In the genomic region with DNA sequence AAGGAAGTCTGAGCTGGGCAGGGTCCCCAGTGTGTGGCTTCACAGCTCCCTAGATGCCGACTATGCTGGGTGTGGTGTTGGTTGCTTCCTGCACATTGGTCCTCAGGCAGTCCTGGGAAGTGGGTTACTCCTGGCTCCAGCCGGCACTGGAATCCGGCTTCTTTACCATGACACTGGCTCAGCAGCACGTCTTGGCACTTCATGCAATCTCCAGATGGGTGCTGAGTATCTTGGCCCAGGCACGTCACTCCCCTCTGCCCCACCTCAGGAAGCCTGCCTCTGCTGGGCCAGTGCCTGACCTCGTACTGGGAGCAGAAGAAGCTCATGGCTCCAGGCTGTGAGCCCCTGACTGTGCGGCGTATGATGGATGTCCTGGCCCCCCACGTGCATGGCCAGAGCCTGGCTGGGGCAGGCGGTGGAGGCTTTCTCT, we compare ENCODE assay signal across 15 cellular contexts. TPM values are rescaled to one million over a fixed set of nuclear protein-coding genes. Genes with fewer than 3 reads are reported as not detected.
DNase-seq lines count a peak whose midpoint lies in the region; ATAC-seq, FAIRE-seq and TF ChIP-seq lines count a peak whose summit lies in the region.
"Had no signal": no experiment of that assay in that cellular context is flagged by ENCODE, and none has a peak within 500 bp of the region (broad histone marks: within the 10 kb centered on the region; RNA-seq: fewer than 3 reads in every experiment).

No MANE protein-coding gene starts in this region.

- H2BK12ac ChIP-seq in mesenchymal stem cell (ENCODE audit: low read length in 2 of 2), result no peak overlapping the region

- no peak overlapping the region for H3K4me3 Mint-ChIP-seq in CD8-positive, alpha-beta T cell
- H3K4me3 Mint-ChIP-seq in effector memory CD8-positive, alpha-beta T cell, result no peak overlapping the region

- intact Hi-C loops in CD8-positive, alpha-beta T cell (cut with DNase I, micrococcal nuclease), result no loop called here
- intact Hi-C loops in posterior vena cava (cut with DNase I), result no loop called here

- H3K36me3 Mint-ChIP-seq in CD8-positive, alpha-beta T cell, result peaks cover 62% of the 10 kb centered on the region
- peaks cover 16% of the 10 kb centered on the region for H3K36me3 Mint-ChIP-seq in effector memory CD8-positive, alpha-beta T cell (ENCODE audit: insufficient read depth)

- ATAC-seq in CD8-positive, alpha-beta T cell, result no peak
- no peak for ATAC-seq in effector memory CD8-positive, alpha-beta T cell (replicated peaks)
- ATAC-seq in HG03039 (IDR thresholded peaks at IDR 0.05; ENCODE audit: unreplicated experiment), result no peak

- DNase-seq in CD8-positive, alpha-beta T cell, result no peak
- DNase-seq in HTR-8/SVneo (ENCODE audit: insufficient read length, low spot score) (no peak), keratinocyte (ENCODE audit: low read depth, low spot score) (no peak), mesenchymal stem cell (no peak), NCI-H345 (lab: John Stamatoyannopoulos, UW) (no peak), posterior vena cava (ENCODE audit: low spot score) (no peak)
- no peak for DNase-seq in effector memory CD8-positive, alpha-beta T cell
- DNase-seq: activated CD4-positive, alpha-beta T cell treated with anti-CD3 and anti-CD28 coated beads for 4 hours; activated gamma-delta T cell; EL; OCI-M1 had no signal

- H3K27me3 Mint-ChIP-seq in CD8-positive, alpha-beta T cell (ENCODE audit: low read depth), result no peaks in the 10 kb centered on the region
- H3K27me3 Mint-ChIP-seq in effector memory CD8-positive, alpha-beta T cell, result no peaks in the 10 kb centered on the region

- H3K79me2 ChIP-seq in keratinocyte (ENCODE audit: control insufficient read depth, insufficient read depth, low read length), result no peaks in the 10 kb centered on the region

- H3K9me1 ChIP-seq in keratinocyte (ENCODE audit: control insufficient read depth, extremely low read depth, insufficient read depth, low read length), result no peaks in the 10 kb centered on the region

- peaks cover 2% of the 10 kb centered on the region for H3K4me1 Mint-ChIP-seq in CD8-positive, alpha-beta T cell (ENCODE audit: low read depth)
- peaks cover 7 to 11% of the 10 kb centered on the region in 2 donors for H3K4me1 Mint-ChIP-seq in effector memory CD8-positive, alpha-beta T cell (ENCODE audit: low read depth in 2 of 2)

- H3K4me3 ChIP-seq in CD8-positive, alpha-beta T cell (ENCODE audit: low read depth, low read length), result no peak overlapping the region
- no peak overlapping the region for H3K4me3 ChIP-seq in keratinocyte (ENCODE audit: control insufficient read depth in 2 of 3, extremely low read depth in 1 of 3, insufficient read depth in 2 of 3, low read depth in 1 of 3, low read length in 3 of 3)
- H3K4me3 ChIP-seq in mesenchymal stem cell (ENCODE audit: insufficient read depth in 1 of 2, low read depth in 1 of 2, low read length in 2 of 2), result no peak overlapping the region
- H3K4me3 ChIP-seq: BLaER1 treated with 17β-estradiol and CSF1 and Interleukin-3, amounts not matched to agents 10 nM and 100 nM; right lobe of liver had no signal

- H3K9ac ChIP-seq in keratinocyte (ENCODE audit: control insufficient read depth, extremely low read depth, insufficient read depth, low read length), result no peak overlapping the region
- H3K9ac ChIP-seq in mesenchymal stem cell (ENCODE audit: low read length), result no peak overlapping the region

- H2BK120ac ChIP-seq in mesenchymal stem cell (ENCODE audit: low read depth, low read length), result no peak overlapping the region

- no peak overlapping the region for H3K18ac ChIP-seq in mesenchymal stem cell (ENCODE audit: low read depth in 1 of 2, low read length in 2 of 2)

- H3K9me3 ChIP-seq in CD8-positive, alpha-beta T cell (ENCODE audit: low read length), result no peaks in the 10 kb centered on the region
- H3K9me3 ChIP-seq in keratinocyte (ENCODE audit: control insufficient read depth, low read depth, low read length), result no peaks in the 10 kb centered on the region
- H3K9me3 ChIP-seq in mesenchymal stem cell (ENCODE audit: control insufficient read depth, low read length), result no peaks in the 10 kb centered on the region
- H3K9me3 ChIP-seq: BLaER1 treated with 17β-estradiol and CSF1 and Interleukin-3, amounts not matched to agents 10 nM and 100 nM; right lobe of liver had no signal

- 90% methylated on average over 10 of the region's 10 CpGs for WGBS in mesenchymal stem cell

- H4K8ac ChIP-seq in mesenchymal stem cell (ENCODE audit: low read length), result no peak overlapping the region

- no peaks in the 10 kb centered on the region for H3K9me3 Mint-ChIP-seq in CD8-positive, alpha-beta T cell
- H3K9me3 Mint-ChIP-seq in effector memory CD8-positive, alpha-beta T cell, result no peaks in the 10 kb centered on the region

- H4K20me1 ChIP-seq in keratinocyte (ENCODE audit: control insufficient read depth, extremely low read depth, insufficient read depth, low read length), result no peaks in the 10 kb centered on the region

- POLR2A ChIA-PET in CD8-positive, alpha-beta T cell (lab: Charles Lee), result interaction anchor here (1.0 kb wide), 1 partner anchor 41 kb away, joined by 3 read pairs; no protein-coding TSS in a partner anchor

- no peaks in the 10 kb centered on the region for H3K79me1 ChIP-seq in mesenchymal stem cell (replicated peaks; ENCODE audit: low read length, poor library complexity, severe bottlenecking)

- no peak overlapping the region for H2AK5ac ChIP-seq in mesenchymal stem cell (ENCODE audit: low read length, severe bottlenecking)

- dilution Hi-C loops in keratinocyte (cut with MboI; ENCODE audit: extremely low pct_ligation_motif_present, low sequenced_read_pairs), result no loop called here

- H2BK5ac ChIP-seq in mesenchymal stem cell (ENCODE audit: low read depth, low read length, poor library complexity, severe bottlenecking), result no peak overlapping the region

- H3K4me1 ChIP-seq in CD8-positive, alpha-beta T cell (ENCODE audit: insufficient read depth, low read length), result peaks cover 4% of the 10 kb centered on the region
- peaks cover 66% of the 10 kb centered on the region for H3K4me1 ChIP-seq in keratinocyte (ENCODE audit: control insufficient read depth, extremely low read depth, insufficient read depth, low read length)
- H3K4me1 ChIP-seq in mesenchymal stem cell (ENCODE audit: control insufficient read depth, insufficient read depth, low read depth, low read length), result peaks cover 45% of the 10 kb centered on the region
- H3K4me1 ChIP-seq: right lobe of liver had no signal

- TF ChIP-seq CTCF in CD8-positive, alpha-beta T cell (IDR thresholded peaks at IDR 0.05), result no peak
- no peak for TF ChIP-seq CTCF in keratinocyte (optimal IDR thresholded peaks at IDR 0.05 in 1 of 3, IDR thresholded peaks at IDR 0.05 in 1 of 3, conservative IDR thresholded peaks at IDR 0.05 in 1 of 3; ENCODE audit: extremely low read depth in 1 of 3, insufficient read depth in 2 of 3, low read length in 3 of 3)

- no peak overlapping the region for H2BK15ac ChIP-seq in mesenchymal stem cell (ENCODE audit: low read depth, poor library complexity, severe bottlenecking)

- peaks cover 43% of the 10 kb centered on the region for H3K36me3 ChIP-seq in CD8-positive, alpha-beta T cell (ENCODE audit: insufficient read depth, low read length)
- H3K36me3 ChIP-seq in keratinocyte (ENCODE audit: control insufficient read depth in 2 of 2, extremely low read depth in 1 of 2, insufficient read depth in 2 of 2, low read length in 2 of 2) (peaks cover 14 to 25% of the 10 kb centered on the region in 2 experiments), mesenchymal stem cell (ENCODE audit: control insufficient read depth in 1 of 2, insufficient read depth in 2 of 2, low read depth in 1 of 2, low read length in 2 of 2) (peaks cover 51 to 68% of the 10 kb centered on the region in 2 experiments)

- no peak overlapping the region for H2AFZ ChIP-seq in keratinocyte (ENCODE audit: control insufficient read depth, low read length)
- H2AFZ ChIP-seq in mesenchymal stem cell (ENCODE audit: low read depth, low read length), result no peak overlapping the region

- H3K4me2 ChIP-seq in keratinocyte (ENCODE audit: control insufficient read depth, extremely low read depth, insufficient read depth, low read depth, low read length) (no peak overlapping the region), mesenchymal stem cell (ENCODE audit: low read length, poor library complexity, severe bottlenecking) (no peak overlapping the region)

- CTCF ChIA-PET in CD8-positive, alpha-beta T cell (lab: Charles Lee), result interaction anchor here (1.3 kb wide), 1 partner anchor 84 kb away, joined by 4 read pairs; no protein-coding TSS in a partner anchor

- no peak overlapping the region for H4K91ac ChIP-seq in mesenchymal stem cell (ENCODE audit: low read length)

- no peaks in the 10 kb centered on the region for H3K27me3 ChIP-seq in CD8-positive, alpha-beta T cell (ENCODE audit: insufficient read depth, low read length)
- no peaks in the 10 kb centered on the region for H3K27me3 ChIP-seq in keratinocyte (ENCODE audit: control insufficient read depth, extremely low read depth, insufficient read depth, low read length)
- H3K27me3 ChIP-seq in mesenchymal stem cell (ENCODE audit: control insufficient read depth in 1 of 2, insufficient read depth in 1 of 2, low read length in 2 of 2), result no peaks in the 10 kb centered on the region
- H3K27me3 ChIP-seq: BLaER1 treated with 17β-estradiol and CSF1 and Interleukin-3, amounts not matched to agents 10 nM and 100 nM; right lobe of liver had no signal

- H3K27ac Mint-ChIP-seq in CD8-positive, alpha-beta T cell, result peak overlapping the region; percentile 60
- H3K27ac Mint-ChIP-seq in effector memory CD8-positive, alpha-beta T cell, result peak overlapping the region; percentile 71 to 89

- H3K27ac ChIP-seq in CD8-positive, alpha-beta T cell (ENCODE audit: low read depth, low read length), result no peak overlapping the region
- no peak overlapping the region for H3K27ac ChIP-seq in keratinocyte (ENCODE audit: control insufficient read depth, insufficient read depth, low read length)
- no peak overlapping the region for H3K27ac ChIP-seq in mesenchymal stem cell (ENCODE audit: low read length, poor library complexity, severe bottlenecking)
- H3K27ac ChIP-seq: BLaER1 treated with 17β-estradiol and CSF1 and Interleukin-3, amounts not matched to agents 10 nM and 100 nM; right lobe of liver had no signal

- no peak overlapping the region for H3K4ac ChIP-seq in mesenchymal stem cell (ENCODE audit: low read depth in 1 of 2, low read length in 2 of 2)

- H3K14ac ChIP-seq in mesenchymal stem cell (ENCODE audit: low read length in 2 of 2), result no peak overlapping the region

- H3K23ac ChIP-seq in mesenchymal stem cell (ENCODE audit: low read length in 2 of 2), result no peak overlapping the region

- FAIRE-seq in HTR-8/SVneo (lab: Jason Lieb, UNC) (peak; percentile 79), keratinocyte (lab: Jason Lieb, UNC) (peak; percentile 96)
- FAIRE-seq: GM19239 had no signal

RNA-seq across cellular contexts. Expression of a gene that starts 24.5 kb away (rescaled TPM):
- 10 to 100 TPM; 17.8 to 18.2 TPM for total RNA-seq in CD8-positive, alpha-beta T cell
- 5.5 to 10.7 TPM (median 6.5 TPM) in 3 replicates for polyA plus RNA-seq in keratinocyte
- 3.0 TPM for polyA plus RNA-seq in keratinocyte (2011; ENCODE audit: low read depth)
- 3.1 and 5.9 TPM in 2 replicates for polyA plus RNA-seq in keratinocyte (2011; cell fraction: cytosol; rRNA removed)
- 26.0 and 31.1 TPM in 2 replicates for polyA plus RNA-seq in keratinocyte (2011; cell fraction: nucleus; rRNA removed)
- polyA plus RNA-seq in keratinocyte (2012; ENCODE audit: low replicate concordance), result 5.8 and 7.6 TPM in 2 replicates
- polyA minus RNA-seq in keratinocyte, result 9.2 to 21.3 TPM (median 14.8 TPM) in 3 replicates
- polyA minus RNA-seq in keratinocyte (2011; cell fraction: cytosol; rRNA and poly(A)+ RNA removed), result 8.6 TPM
- 13.3 and 14.0 TPM in 2 replicates for polyA minus RNA-seq in keratinocyte (2011; cell fraction: nucleus; rRNA and poly(A)+ RNA removed)
- polyA plus RNA-seq in mesenchymal stem cell (2013, experiment 1 of 2), result 3.7 TPM
- polyA plus RNA-seq in mesenchymal stem cell (2013, experiment 2 of 2), result 3.7 TPM
- 10 to 100 TPM; 10.7 to 11.0 TPM for total RNA-seq in posterior vena cava

RNA-seq across cellular contexts. Expression of a gene that starts 40.0 kb away (rescaled TPM):
- total RNA-seq in CD8-positive, alpha-beta T cell, result 1 to 10 TPM; 5.6 to 6.1 TPM
- 4.0 to 6.0 TPM (median 4.1 TPM) in 3 replicates for polyA plus RNA-seq in keratinocyte
- polyA plus RNA-seq in keratinocyte (2011; ENCODE audit: low read depth), result 0.35 TPM
- 3.3 and 5.4 TPM in 2 replicates for polyA plus RNA-seq in keratinocyte (2011; cell fraction: cytosol; rRNA removed)
- 7.8 and 12.7 TPM in 2 replicates for polyA plus RNA-seq in keratinocyte (2011; cell fraction: nucleus; rRNA removed)
- 1.7 and 9.0 TPM in 2 replicates for polyA plus RNA-seq in keratinocyte (2012; ENCODE audit: low replicate concordance)
- 12.7 to 27.7 TPM (median 16.2 TPM) in 3 replicates for polyA minus RNA-seq in keratinocyte
- 15.5 TPM for polyA minus RNA-seq in keratinocyte (2011; cell fraction: cytosol; rRNA and poly(A)+ RNA removed)
- 15.7 and 17.3 TPM in 2 replicates for polyA minus RNA-seq in keratinocyte (2011; cell fraction: nucleus; rRNA and poly(A)+ RNA removed)
- 52.5 TPM for polyA plus RNA-seq in mesenchymal stem cell (2013, experiment 1 of 2)
- 48.9 TPM for polyA plus RNA-seq in mesenchymal stem cell (2013, experiment 2 of 2)
- total RNA-seq in posterior vena cava, result 10 to 100 TPM; 27.7 to 29.4 TPM

RNA-seq across cellular contexts. Expression of a gene that starts 44.4 kb away (rescaled TPM):
- 10 to 100 TPM; 19.7 to 21.0 TPM for total RNA-seq in CD8-positive, alpha-beta T cell
- 36.8 to 38.9 TPM (median 38.4 TPM) in 3 replicates for polyA plus RNA-seq in keratinocyte
- polyA plus RNA-seq in keratinocyte (2011; ENCODE audit: low read depth), result 19.3 TPM
- polyA plus RNA-seq in keratinocyte (2011; cell fraction: cytosol; rRNA removed), result 25.9 and 26.4 TPM in 2 replicates
- 47.5 and 54.9 TPM in 2 replicates for polyA plus RNA-seq in keratinocyte (2011; cell fraction: nucleus; rRNA removed)
- polyA plus RNA-seq in keratinocyte (2012; ENCODE audit: low replicate concordance), result 27.6 and 34.8 TPM in 2 replicates
- 38.4 to 48.8 TPM (median 42.5 TPM) in 3 replicates for polyA minus RNA-seq in keratinocyte
- 35.5 TPM for polyA minus RNA-seq in keratinocyte (2011; cell fraction: cytosol; rRNA and poly(A)+ RNA removed)
- polyA minus RNA-seq in keratinocyte (2011; cell fraction: nucleus; rRNA and poly(A)+ RNA removed), result 21.7 and 26.7 TPM in 2 replicates
- polyA plus RNA-seq in mesenchymal stem cell (2013, experiment 1 of 2), result 31.1 TPM
- polyA plus RNA-seq in mesenchymal stem cell (2013, experiment 2 of 2), result 32.7 TPM
- 10 to 100 TPM; 29.3 to 39.1 TPM for total RNA-seq in posterior vena cava

RNA-seq across cellular contexts. Expression of a gene that starts 44.7 kb away (rescaled TPM):
- total RNA-seq in CD8-positive, alpha-beta T cell, result 100 to 1,000 TPM; 142 TPM
- polyA plus RNA-seq in keratinocyte, result 88.0 to 142 TPM (median 92.6 TPM) in 3 replicates
- 81.6 TPM for polyA plus RNA-seq in keratinocyte (2011; ENCODE audit: low read depth)
- 75.8 and 94.4 TPM in 2 replicates for polyA plus RNA-seq in keratinocyte (2011; cell fraction: cytosol; rRNA removed)
- polyA plus RNA-seq in keratinocyte (2011; cell fraction: nucleus; rRNA removed), result 212 and 248 TPM in 2 replicates
- 138 and 144 TPM in 2 replicates for polyA plus RNA-seq in keratinocyte (2012; ENCODE audit: low replicate concordance)
- 163 to 289 TPM (median 171 TPM) in 3 replicates for polyA minus RNA-seq in keratinocyte
- polyA minus RNA-seq in keratinocyte (2011; cell fraction: cytosol; rRNA and poly(A)+ RNA removed), result 58.1 TPM
- 83.0 and 225 TPM in 2 replicates for polyA minus RNA-seq in keratinocyte (2011; cell fraction: nucleus; rRNA and poly(A)+ RNA removed)
- 72.0 TPM for polyA plus RNA-seq in mesenchymal stem cell (2013, experiment 1 of 2)
- 74.7 TPM for polyA plus RNA-seq in mesenchymal stem cell (2013, experiment 2 of 2)
- 100 to 1,000 TPM; 140 to 144 TPM for total RNA-seq in posterior vena cava

Comparison
In these comparisons a context has a peak if more than half of its experiments do, and no peak if none do; other contexts are left out.
1. RNA of a gene that starts 40.0 kb away (total RNA-seq): 27.7 to 29.4 TPM in posterior vena cava; 5.6 to 6.1 TPM in CD8-positive, alpha-beta T cell; every median in the first group is over 4 times any median in the second.